ENCODE assay signal across 1 cellular context in genomic region chr16:29864205-29864604, GRCh38.
TF ChIP-seq lines count a peak whose summit lies in the region.

No MANE protein-coding gene starts in this region.

TF ChIP-seq in H1, 55 proteins besides CTCF, POLR2A, EP300 and RAD21:
- TF ChIP-seq POLR2AphosphoS5 (IDR thresholded peaks at IDR 0.05; ENCODE audit: low read depth, low read length) (no peak), NANOG (IDR thresholded peaks at IDR 0.05; ENCODE audit: insufficient read depth, low read depth, low read length, poor library complexity, severe bottlenecking) (no peak)
TF ChIP-seq in H1: peak in this region for 0.
